In the genomic region with DNA sequence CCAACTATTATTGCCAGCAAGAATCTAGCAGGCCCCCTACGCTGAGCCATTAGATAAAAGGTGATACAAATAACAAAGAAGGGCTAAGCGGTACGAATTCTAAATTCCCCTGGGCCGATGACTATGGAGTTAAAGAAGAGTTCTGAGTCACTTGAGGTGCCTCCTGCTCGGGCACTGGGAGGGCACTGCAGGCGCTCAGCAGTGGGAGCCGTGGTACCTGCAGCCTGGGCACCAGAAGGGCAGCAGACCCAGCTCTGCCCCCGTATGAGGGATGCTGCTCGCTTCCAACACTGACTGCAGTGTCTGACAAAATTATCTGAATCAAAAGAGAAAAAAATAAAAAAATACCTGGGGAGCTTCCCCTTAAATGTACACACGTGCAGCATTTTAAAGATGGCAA, we compare ENCODE assay signal across 7 cellular contexts. TPM values are rescaled to one million over a fixed set of nuclear protein-coding genes. Genes with fewer than 3 reads are reported as not detected.
"Had no signal": no experiment of that assay in that cellular context is flagged by ENCODE, and none has a peak within 500 bp of the region (broad histone marks: within the 10 kb centered on the region; RNA-seq: fewer than 3 reads in every experiment).

No MANE protein-coding gene starts in this region.

- ATAC-seq: HepG2, K562 had no signal

- H3K27ac ChIP-seq: HL-60 had no signal

- H3K4me3 ChIP-seq: K562 had no signal

- DNase-seq: IMR-90 had no signal

RNA-seq across cellular contexts. Expression of a gene that starts 44.1 kb away (rescaled TPM):
- total RNA-seq: HepG2, HT-29, HT1080, IMR-90 had no signal
- polyA plus RNA-seq: HepG2, IgD-negative memory B cell, IMR-90 had no signal
